26 cellular contexts compared by ENCODE assay signal in the genomic region with DNA sequence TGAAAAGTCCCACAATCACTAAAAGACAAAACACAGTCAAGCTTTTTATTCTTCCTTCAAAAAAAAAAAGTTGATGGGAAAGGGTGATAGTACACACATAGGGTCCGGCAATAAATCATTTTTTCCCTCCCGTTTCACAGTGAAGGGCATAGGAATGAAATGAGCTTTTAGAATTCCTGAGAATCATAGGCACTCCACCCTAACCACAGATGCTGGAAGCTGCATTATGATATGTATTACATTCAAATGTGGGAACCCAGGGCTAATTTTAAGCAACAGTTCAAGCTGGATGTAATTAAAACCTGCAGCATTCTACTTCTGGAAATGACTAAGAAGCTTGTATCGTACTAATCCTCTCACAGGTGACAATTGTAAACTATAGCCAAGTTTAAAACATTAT.
DNase-seq lines count a peak whose midpoint lies in the region; ATAC-seq, FAIRE-seq and TF ChIP-seq lines count a peak whose summit lies in the region.
"Had no signal": no experiment of that assay in that cellular context is flagged by ENCODE, and none has a peak within 500 bp of the region (broad histone marks: within the 10 kb centered on the region; RNA-seq: fewer than 3 reads in every experiment).

No MANE protein-coding gene starts in this region.

- H3K4me1 Mint-ChIP-seq in dendritic cell treated with granulocyte-macrophage colony-stimulating factor and Interleukin-4, amounts not matched to agents 40 ng/mL and 50 ng/mL, for 4 days (ENCODE audit: low read depth): peaks cover 65% of the 10 kb centered on the region
- H3K4me1 Mint-ChIP-seq in nephron (peaks cover 26% of the 10 kb centered on the region), immature natural killer cell (no peaks in the 10 kb centered on the region)

- ATAC-seq in HG03571 (IDR thresholded peaks at IDR 0.05; ENCODE audit: unreplicated experiment) (no peak), GM19455 (IDR thresholded peaks at IDR 0.05; ENCODE audit: unreplicated experiment) (no peak)
- ATAC-seq: activated CD8-positive, alpha-beta T cell treated with anti-CD3 and anti-CD28 coated beads, Interleukin-2, amount 10 ng/mL, durations not matched to agents 7 days and 5 days; Panc1 had no signal

- intact Hi-C loops in dendritic cell treated with granulocyte-macrophage colony-stimulating factor and Interleukin-4, amounts not matched to agents 40 ng/mL and 50 ng/mL, for 4 days (cut with micrococcal nuclease): no loop called here

- CTCF ChIA-PET in BJ (lab: Yijun Ruan, JAX): interaction anchor here (0.6 to 3.0 kb wide), 7 partner anchors 10 to 607 kb away, joined by 3 to 13 read pairs (median 3); no protein-coding TSS in a partner anchor

- POLR2A ChIA-PET in BJ (lab: Charles Lee): no interaction called here

- H3K9me3 Mint-ChIP-seq in dendritic cell treated with granulocyte-macrophage colony-stimulating factor and Interleukin-4, amounts not matched to agents 40 ng/mL and 50 ng/mL, for 4 days: peaks cover 24% of the 10 kb centered on the region
- H3K9me3 Mint-ChIP-seq in nephron: peaks cover 9% of the 10 kb centered on the region
- peaks cover 0 to 3% (median 0%) of the 10 kb centered on the region in 6 donors for H3K9me3 Mint-ChIP-seq in immature natural killer cell
- H3K9me3 Mint-ChIP-seq: T-helper 2 cell treated with Interferon-gamma antibody and Interleukin-4, amounts not matched to agents 5 μg/mL and 100 μg/mL, for 36 hours had no signal

- DNase-seq in BJ (ENCODE audit: low read depth) (peak; percentile 58), NCI-H526 treated with DMSO at 0.1 percent for 48 hours (lab: John Stamatoyannopoulos, UW) (peak; percentile 24), GM12891 (ENCODE audit: insufficient read length, low spot score) (no peak), immature natural killer cell (no peak)
- DNase-seq: activated CD8-positive, alpha-beta T cell treated with anti-CD3 and anti-CD28 coated beads, Interleukin-2, amount 10 ng/mL, durations not matched to agents 7 days and 5 days; activated naive CD4-positive, alpha-beta T cell; activated T-cell treated with anti-CD3 and anti-CD28 coated beads, Interleukin-2, amount 50 U/mL, for 1 hour; anterior cingulate cortex; cerebellar nuclear complex; effector memory CD4-positive, alpha-beta T cell; H7; NCI-H1092 treated with DMSO at 0.1 percent for 48 hours; NCI-H2029 treated with DMSO at 0.1 percent for 48 hours; NCI-H446; NK-92 treated with Interleukin-12 subunit alpha and Interleukin-12 subunit beta, amount 100 ng/mL, for 24 hours; WERI-Rb-1 had no signal

- no peaks in the 10 kb centered on the region for H3K27me3 ChIP-seq in BJ (ENCODE audit: control insufficient read depth, insufficient read depth, low read length)

- H3K4me3 ChIP-seq in BJ (ENCODE audit: low read depth, low read length): no peak overlapping the region

- H3K27me3 Mint-ChIP-seq in dendritic cell treated with granulocyte-macrophage colony-stimulating factor and Interleukin-4, amounts not matched to agents 40 ng/mL and 50 ng/mL, for 4 days: peaks cover 8% of the 10 kb centered on the region
- no peaks in the 10 kb centered on the region for H3K27me3 Mint-ChIP-seq in nephron (ENCODE audit: low read depth)
- peaks cover 0 to 5% (median 4%) of the 10 kb centered on the region in 3 donors for H3K27me3 Mint-ChIP-seq in immature natural killer cell (ENCODE audit: low read depth in 3 of 3)

- H3K36me3 Mint-ChIP-seq in dendritic cell treated with granulocyte-macrophage colony-stimulating factor and Interleukin-4, amounts not matched to agents 40 ng/mL and 50 ng/mL, for 4 days (ENCODE audit: low read depth): peaks cover 12% of the 10 kb centered on the region
- H3K36me3 Mint-ChIP-seq in nephron (ENCODE audit: low read depth) (peaks cover under 1% of the 10 kb centered on the region), immature natural killer cell (no peaks in the 10 kb centered on the region)
- H3K36me3 Mint-ChIP-seq: CD14-positive monocyte had no signal

- TF ChIP-seq POLR2A in GM12891 (IDR thresholded peaks at IDR 0.05; ENCODE audit: low read depth, low read length): no peak

- no peak overlapping the region for H3K4me3 Mint-ChIP-seq in dendritic cell treated with granulocyte-macrophage colony-stimulating factor and Interleukin-4, amounts not matched to agents 40 ng/mL and 50 ng/mL, for 4 days
- no peak overlapping the region for H3K4me3 Mint-ChIP-seq in nephron
- no peak overlapping the region for H3K4me3 Mint-ChIP-seq in immature natural killer cell
- H3K4me3 Mint-ChIP-seq: activated CD8-positive, alpha-beta T cell treated with anti-CD3 and anti-CD28 coated beads, Interleukin-2, amount 10 ng/mL, durations not matched to agents 7 days and 5 days; CD14-positive monocyte; T-helper 2 cell treated with Interferon-gamma antibody and Interleukin-4, amounts not matched to agents 5 μg/mL and 100 μg/mL, for 36 hours had no signal

- peak overlapping the region; percentile 50 for H3K27ac Mint-ChIP-seq in dendritic cell treated with granulocyte-macrophage colony-stimulating factor and Interleukin-4, amounts not matched to agents 40 ng/mL and 50 ng/mL, for 4 days
- H3K27ac Mint-ChIP-seq in nephron (peak overlapping the region in 2 of 3 experiments; percentile 12 to 13), immature natural killer cell (no peak overlapping the region)
- H3K27ac Mint-ChIP-seq: activated CD8-positive, alpha-beta T cell treated with anti-CD3 and anti-CD28 coated beads, Interleukin-2, amount 10 ng/mL, durations not matched to agents 7 days and 5 days; CD14-positive monocyte; T-helper 2 cell treated with Interferon-gamma antibody and Interleukin-4, amounts not matched to agents 5 μg/mL and 100 μg/mL, for 36 hours had no signal

- no peak for TF ChIP-seq CTCF in BJ (IDR thresholded peaks at IDR 0.05; ENCODE audit: insufficient read depth, low read depth, low read length)
- no peak for TF ChIP-seq CTCF in nephron (IDR thresholded peaks at IDR 0.05; ENCODE audit: unreplicated experiment in 3 of 3)

- no peak for FAIRE-seq in GM12891 (lab: Jason Lieb, UNC)
- FAIRE-seq: D721Med, G401.6, islet of Langerhans had no signal

- no peaks in the 10 kb centered on the region for H3K36me3 ChIP-seq in BJ (ENCODE audit: control insufficient read depth, insufficient read depth, low read length)
- H3K36me3 ChIP-seq: WERI-Rb-1 had no signal

TF ChIP-seq in GM12891, 5 proteins besides CTCF, POLR2A, EP300 and RAD21:
- no peak for TF ChIP-seq SPI1 (IDR thresholded peaks at IDR 0.05; ENCODE audit: low read depth, low read length)
- no peak for TF ChIP-seq POU2F2 (IDR thresholded peaks at IDR 0.05; ENCODE audit: low read depth, low read length)
- TF ChIP-seq POLR2AphosphoS5 (IDR thresholded peaks at IDR 0.05; ENCODE audit: low read depth, low read length): no peak
- no peak for TF ChIP-seq PAX5 (IDR thresholded peaks at IDR 0.05; ENCODE audit: insufficient read depth, low read length, severe bottlenecking)
- TF ChIP-seq TAF1 (IDR thresholded peaks at IDR 0.05; ENCODE audit: low read depth, low read length): no peak

Comparison
In these comparisons a context has a peak if more than half of its experiments do, and no peak if none do; other contexts are left out.
1. DNase-seq: peak in BJ (single experiment) and NCI-H526 treated with DMSO at 0.1 percent for 48 hours (single experiment); none in GM12891 (single experiment) and immature natural killer cell (0 of 3).
2. H3K27ac Mint-ChIP-seq: peak in dendritic cell treated with granulocyte-macrophage colony-stimulating factor and Interleukin-4, amounts not matched to agents 40 ng/mL and 50 ng/mL, for 4 days (single experiment) and nephron (2 of 3); none in immature natural killer cell (0 of 6).